In genomic region chr9:137233143-137233980, GRCh38 we compare ENCODE assay signal across 2 cellular contexts.
TF ChIP-seq lines count a peak whose summit lies in the region.

No MANE protein-coding gene starts in this region.

TF ChIP-seq in HepG2, 621 proteins besides CTCF, POLR2A, EP300 and RAD21:
- peak; percentile 58; the same call in 1 of the 2 replicates for TF ChIP-seq ZBTB38 (CRISPR knock-in tag; IDR thresholded peaks at IDR 0.05)
- TF ChIP-seq TAF1 (CRISPR knock-in tag; IDR thresholded peaks at IDR 0.05), result 0 out of 2 replicates have a peak, but pooled peaks have one; percentile 6
- no peak for TF ChIP-seq ZNF292 (CRISPR knock-in tag; IDR thresholded peaks at IDR 0.05; ENCODE audit: borderline replicate concordance, low read depth)
- TF ChIP-seq ZNF574 (CRISPR knock-in tag; IDR thresholded peaks at IDR 0.05), result no peak
- TF ChIP-seq AGO2 (optimal IDR thresholded peaks at IDR 0.05; ENCODE audit: low read depth, low read length), result peak; percentile 29
- no peak for TF ChIP-seq ZNF460 (CRISPR knock-in tag; IDR thresholded peaks at IDR 0.05; ENCODE audit: borderline replicate concordance)
- 0 out of 2 replicates have a peak, but pooled peaks have one; percentile 36 for TF ChIP-seq HNRNPL (IDR thresholded peaks at IDR 0.05; ENCODE audit: low read depth, low read length)
- TF ChIP-seq ZBTB33 (CRISPR knock-in tag; IDR thresholded peaks at IDR 0.05), result peak; percentile 90
- no peak for TF ChIP-seq NRL (CRISPR knock-in tag; IDR thresholded peaks at IDR 0.05; ENCODE audit: borderline replicate concordance)

TF ChIP-seq in GM12891, 5 proteins besides CTCF, POLR2A, EP300 and RAD21:
- TF ChIP-seq TAF1 (IDR thresholded peaks at IDR 0.05; ENCODE audit: low read depth, low read length) (no peak), POU2F2 (IDR thresholded peaks at IDR 0.05; ENCODE audit: low read depth, low read length) (no peak)
